In the genomic region with DNA sequence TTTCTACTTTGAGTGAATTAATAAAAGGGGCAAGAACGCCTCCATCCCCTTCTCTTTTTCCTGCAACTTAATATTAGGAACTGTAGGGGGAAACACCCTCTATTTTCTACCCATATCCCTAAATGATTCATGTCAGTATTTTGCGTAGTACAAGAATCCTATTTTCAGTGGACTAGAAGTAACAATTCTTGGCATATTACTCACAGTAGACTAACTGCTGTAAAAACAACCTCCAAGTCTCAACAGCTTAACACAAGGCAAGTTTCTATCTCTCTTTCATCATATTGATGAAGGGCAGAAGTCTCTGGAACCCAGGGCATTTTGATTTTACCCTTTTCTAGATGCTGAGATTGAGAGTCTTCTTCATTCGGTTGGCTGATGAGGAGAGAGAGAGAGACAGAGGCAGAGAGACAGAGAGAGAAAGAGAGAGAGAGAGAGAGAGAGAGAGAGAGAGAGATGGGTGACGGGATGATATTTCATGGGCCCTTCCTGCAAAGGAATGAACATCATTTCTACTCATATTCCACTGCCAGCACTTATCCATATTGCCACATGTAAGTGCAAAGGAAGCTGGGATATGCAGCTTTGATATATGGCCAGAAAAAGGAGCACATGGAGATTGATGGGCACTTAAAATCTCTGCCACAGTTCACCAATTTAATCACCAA, we compare ENCODE assay signal across 20 cellular contexts.
DNase-seq lines count a peak whose midpoint lies in the region; ATAC-seq and TF ChIP-seq lines count a peak whose summit lies in the region.
"Had no signal": no experiment of that assay in that cellular context is flagged by ENCODE, and none has a peak within 500 bp of the region (broad histone marks: within the 10 kb centered on the region; RNA-seq: fewer than 3 reads in every experiment).

No MANE protein-coding gene starts in this region.

- H3K4me2 ChIP-seq in GM23248 (ENCODE audit: unreplicated experiment) (no peak overlapping the region), skeletal muscle satellite cell (ENCODE audit: low read length) (peak overlapping the region; percentile 58)

- H3K9ac ChIP-seq in GM23248: no peak overlapping the region
- peak overlapping the region; percentile 40 for H3K9ac ChIP-seq in skeletal muscle satellite cell (ENCODE audit: low read depth, low read length)

- intact Hi-C loops in uterus (cut with DNase I; ENCODE audit: low total_unique reads): no loop called here

- ATAC-seq in HG02970 (IDR thresholded peaks at IDR 0.05; ENCODE audit: low FRiP score, unreplicated experiment): no peak
- ATAC-seq: CD8-positive, alpha-beta T cell; stimulated activated naive CD8-positive, alpha-beta T cell treated with anti-CD3 and anti-CD28 coated beads, Interleukin-15, Interleukin-2, amounts not matched to agents 100 U/mL and 50 U/mL, for 24 hours had no signal

- H3K4me1 ChIP-seq in GM23248 (ENCODE audit: insufficient read depth) (peaks cover 11% of the 10 kb centered on the region), skeletal muscle satellite cell (ENCODE audit: control insufficient read depth, insufficient read depth, low read length) (peaks cover 20% of the 10 kb centered on the region), uterus (no peaks in the 10 kb centered on the region)
- H3K4me1 ChIP-seq: adrenal gland, upper lobe of left lung had no signal

- H3K4me3 ChIP-seq in GM23248 (no peak overlapping the region), fibroblast of villous mesenchyme (ENCODE audit: low read depth, low read length) (no peak overlapping the region), skeletal muscle satellite cell (ENCODE audit: low read length) (no peak overlapping the region), uterus (no peak overlapping the region)
- H3K4me3 ChIP-seq: adrenal gland, upper lobe of left lung had no signal

- H3K27ac ChIP-seq in GM23248 (peak overlapping the region; percentile 39), uterus (no peak overlapping the region)
- H3K27ac ChIP-seq: adrenal gland, upper lobe of left lung had no signal

- no peaks in the 10 kb centered on the region for H4K20me1 ChIP-seq in GM23248 (ENCODE audit: insufficient read depth)

- in situ Hi-C loops in GM23248 (cut with MboI): no loop called here

- H2AFZ ChIP-seq in GM23248: peak overlapping the region; percentile 63

- DNase-seq in GM23248 (peak; percentile 68), amniotic stem cell (lab: John Stamatoyannopoulos, UW) (peak; percentile 15), fibroblast of villous mesenchyme (ENCODE audit: low read depth) (peak; percentile 27), uterus (no peak), activated T-cell treated with anti-CD3 and anti-CD28 coated beads for 4 hours (no peak)
- DNase-seq in activated naive CD4-positive, alpha-beta T cell treated with Interleukin-2 at 50 U/mL for 16 hours: no peak
- DNase-seq: activated B cell treated with CpG ODN at 0.5 μM for 24 hours; adrenal gland; CD8-positive, alpha-beta T cell; DMS79 treated with DMSO at 0.1 percent for 48 hours; glutamatergic neuron; immature natural killer cell; MM.1S; NCI-H1694 treated with DMSO at 0.1 percent for 48 hours; nephron progenitor cell; Right ventricle myocardium superior; stimulated activated naive CD8-positive, alpha-beta T cell treated with anti-CD3 and anti-CD28 coated beads, Interleukin-15, Interleukin-2, amounts not matched to agents 100 U/mL and 50 U/mL, for 24 hours; upper lobe of left lung had no signal

- no peak for TF ChIP-seq POLR2A in uterus (IDR thresholded peaks at IDR 0.05)

- H3K79me2 ChIP-seq in GM23248 (ENCODE audit: insufficient read depth): no peaks in the 10 kb centered on the region

- no peaks in the 10 kb centered on the region for H3K36me3 ChIP-seq in GM23248 (ENCODE audit: low read depth)
- H3K36me3 ChIP-seq in skeletal muscle satellite cell (ENCODE audit: insufficient read depth, low read length): no peaks in the 10 kb centered on the region
- no peaks in the 10 kb centered on the region for H3K36me3 ChIP-seq in uterus
- H3K36me3 ChIP-seq: adrenal gland, upper lobe of left lung had no signal

- no peaks in the 10 kb centered on the region for H3K9me2 ChIP-seq in GM23248 (ENCODE audit: insufficient read depth)

- H3F3A ChIP-seq in GM23248 (ENCODE audit: insufficient read depth): no peaks in the 10 kb centered on the region

- H3K27me3 ChIP-seq in GM23248 (replicated peaks; ENCODE audit: insufficient read depth): no peaks in the 10 kb centered on the region
- no peaks in the 10 kb centered on the region for H3K27me3 ChIP-seq in skeletal muscle satellite cell (ENCODE audit: control insufficient read depth, insufficient read depth, low read length)
- no peaks in the 10 kb centered on the region for H3K27me3 ChIP-seq in uterus
- H3K27me3 ChIP-seq: adrenal gland, upper lobe of left lung had no signal

- WGBS in GM23248 (ENCODE audit: low coverage in 1 of 2, low lambda C conversion rate in 2 of 2, missing lambda C conversion rate in 2 of 2), 2 experiments: 73 to 78% methylated on average over 4 of the region's 4 CpGs

- no peak for TF ChIP-seq CTCF in fibroblast of villous mesenchyme (IDR thresholded peaks at IDR 0.05; ENCODE audit: insufficient read depth, low read depth, low read length)
- no peak for TF ChIP-seq CTCF in uterus (IDR thresholded peaks at IDR 0.05)

- H3K9me3 ChIP-seq in GM23248 (ENCODE audit: low read depth): no peaks in the 10 kb centered on the region
- peaks cover 3% of the 10 kb centered on the region for H3K9me3 ChIP-seq in skeletal muscle satellite cell (replicated peaks; ENCODE audit: low read length)
- no peaks in the 10 kb centered on the region for H3K9me3 ChIP-seq in uterus

Comparison
In these comparisons a context has a peak if more than half of its experiments do, and no peak if none do; other contexts are left out.
1. DNase-seq: peak in GM23248 (single experiment), amniotic stem cell (single experiment) and fibroblast of villous mesenchyme (single experiment); none in uterus (0 of 2), activated naive CD4-positive, alpha-beta T cell treated with Interleukin-2 at 50 U/mL for 16 hours (single experiment) and activated T-cell treated with anti-CD3 and anti-CD28 coated beads for 4 hours (single experiment).